In the genomic region with DNA sequence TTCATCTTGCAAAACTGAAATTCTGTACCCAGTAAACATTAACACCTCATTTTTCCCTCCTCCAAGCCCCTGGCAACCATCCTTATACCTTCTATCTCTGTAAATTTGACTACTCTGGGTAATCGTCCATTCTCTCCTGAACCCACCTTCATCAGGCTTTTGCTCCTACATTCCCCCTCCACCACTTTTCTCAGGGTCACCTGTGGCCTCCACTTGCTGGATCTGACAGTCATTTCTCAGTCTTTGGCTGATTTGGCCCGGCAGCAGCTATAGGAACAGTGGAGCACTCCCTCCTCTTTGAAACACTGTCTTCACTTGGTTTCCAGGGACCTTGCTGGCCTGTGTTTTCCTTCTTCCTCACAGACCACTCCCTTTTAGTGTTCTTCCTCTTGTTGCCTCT, we compare ENCODE assay signal across 29 cellular contexts.
"Had no signal": no experiment of that assay in that cellular context is flagged by ENCODE, and none has a peak within 500 bp of the region (broad histone marks: within the 10 kb centered on the region; RNA-seq: fewer than 3 reads in every experiment).

No MANE protein-coding gene starts in this region.

- DNase-seq: dorsolateral prefrontal cortex; effector CD4-positive, alpha-beta T cell; foreskin fibroblast; gastrocnemius medialis; heart left ventricle; kidney; midbrain; naive thymus-derived CD4-positive, alpha-beta T cell; nucleus accumbens; stimulated activated CD4-positive, alpha-beta T cell treated with anti-CD3 and anti-CD28 coated beads, Interleukin-12 subunit alpha, Interleukin-12 subunit beta, amount 100 ng/mL, for 4 hours; stimulated activated CD4-positive, alpha-beta T cell treated with anti-CD3 and anti-CD28 coated beads, Interleukin-1b, Interleukin-23, amount 100 ng/mL, for 48 hours; stimulated activated CD4-positive, alpha-beta T cell treated with anti-CD3 and anti-CD28 coated beads, Interleukin-4, amount 100 ng/mL, for 1 hour; stimulated activated CD8-positive, alpha-beta memory T cell treated with anti-CD3 and anti-CD28 coated beads, Interleukin-4, amount 100 ng/mL, for 48 hours; stimulated activated naive CD4-positive, alpha-beta T cell treated with Interleukin-2 at 50 U/mL for 16 hours; stomach; substantia nigra; testis; tibial artery; upper lobe of left lung had no signal

- H3K27me3 Mint-ChIP-seq: memory B cell; naive thymus-derived CD4-positive, alpha-beta T cell had no signal

- H3K36me3 ChIP-seq: gastrocnemius medialis, heart left ventricle, prostate gland, right atrium auricular region, stomach, tibial artery, upper lobe of left lung had no signal

- H3K4me1 ChIP-seq: prostate gland had no signal

- H3K9me3 ChIP-seq: gastrocnemius medialis, heart left ventricle, prostate gland, right atrium auricular region, stomach, testis, tibial artery, upper lobe of left lung had no signal

- H3K27ac Mint-ChIP-seq: memory B cell, nephron had no signal

- H3K27me3 ChIP-seq: gastrocnemius medialis, heart left ventricle, hepatocyte, right atrium auricular region, stomach, testis, tibial artery, upper lobe of left lung had no signal

- H3K4me3 Mint-ChIP-seq: memory B cell, nephron had no signal

- H3K9me3 Mint-ChIP-seq: memory B cell, nephron had no signal

- H3K4me3 ChIP-seq: dorsolateral prefrontal cortex, gastrocnemius medialis, heart left ventricle, hepatocyte, lung, prostate gland, right atrium auricular region, smooth muscle cell, stomach, testis, tibial artery, upper lobe of left lung had no signal

- ATAC-seq: esophagus mucosa; gastrocnemius medialis; heart left ventricle; left lobe of liver; naive thymus-derived CD4-positive, alpha-beta T cell; sciatic nerve had no signal
